Comparison of ENCODE assay signal across 9 cellular contexts in genomic region chr10:69573056-69573806, GRCh38. TPM values are rescaled to one million over a fixed set of nuclear protein-coding genes. Genes with fewer than 3 reads are reported as not detected.
A peak's percentile ranks its signal among the peaks of the same experiment; 100 is the strongest.
DNase-seq lines count a peak whose midpoint lies in the region; ATAC-seq and TF ChIP-seq lines count a peak whose summit lies in the region.
"Had no signal": no experiment of that assay in that cellular context is flagged by ENCODE, and none has a peak within 500 bp of the region (broad histone marks: within the 10 kb centered on the region; RNA-seq: fewer than 3 reads in every experiment).

Gene NEUROG3, minus strand, starts transcription at chr10:69573422. Its CDS starts 379 bp downstream, at chr10:69573043.

- H3K4me3 Mint-ChIP-seq in activated T-cell treated with anti-CD3 and anti-CD28 coated beads, Interleukin-2, amount 50 U/mL, for 4 hours: peak within 1 kb of the TSS; percentile 73

- no peak for DNase-seq in activated T-cell treated with anti-CD3 and anti-CD28 coated beads, Interleukin-2, amount 50 U/mL, for 4 hours
- no peak for DNase-seq in activated T-cell treated with anti-CD3 and anti-CD28 coated beads, Interleukin-2, amount 50 U/mL, for 1 hour
- DNase-seq in NOMO-1 (lab: John Stamatoyannopoulos, UW; ENCODE audit: unreplicated experiment in 2 of 2) (peak; percentile 23 to 45), heart right ventricle (peak in 1 of 2 donors; percentile 36), sigmoid colon (no peak), NCI-H82 (lab: John Stamatoyannopoulos, UW) (no peak)

- H3K4me3 ChIP-seq in heart right ventricle: peak within 1 kb of the TSS; percentile 6 to 43 (median 29)
- H3K4me3 ChIP-seq in subcutaneous abdominal adipose tissue (ENCODE audit: low read depth in 1 of 5, low read length in 5 of 5): peak within 1 kb of the TSS in 4 of 5 donors; percentile 39 to 65 (median 46)
- H3K4me3 ChIP-seq in sigmoid colon: peak within 1 kb of the TSS in 2 of 4 donors; percentile 23 to 30

- no peaks in the 10 kb centered on the region for H3K9me3 Mint-ChIP-seq in activated T-cell treated with anti-CD3 and anti-CD28 coated beads, Interleukin-2, amount 50 U/mL, for 4 hours

- intact Hi-C loops in heart right ventricle (cut with DNase I) (no loop called here), sigmoid colon (cut with DNase I) (no loop called here)

- TF ChIP-seq EP300 in sigmoid colon (IDR thresholded peaks at IDR 0.05): no peak

- WGBS in heart right ventricle, 2 donors: 1% methylated on average over 53 of the region's 53 CpGs
- 1 to 4% methylated on average over 53 of the region's 53 CpGs for WGBS in sigmoid colon, 2 donors

- TF ChIP-seq POLR2A in sigmoid colon (IDR thresholded peaks at IDR 0.05): no peak

- ATAC-seq in activated T-cell treated with anti-CD3 and anti-CD28 coated beads, Interleukin-2, amount 50 U/mL, for 4 hours: peak; percentile 10 to 30
- peak in 4 of 8 donors; percentile 24 to 65 (median 50) for ATAC-seq in heart right ventricle
- ATAC-seq in GM19328 (IDR thresholded peaks at IDR 0.05; ENCODE audit: unreplicated experiment): no peak

- H3K36me3 ChIP-seq in heart right ventricle (no peaks in the 10 kb centered on the region), subcutaneous abdominal adipose tissue (ENCODE audit: control insufficient read depth in 5 of 5, insufficient read depth in 5 of 5, low read length in 5 of 5) (no peaks in the 10 kb centered on the region), sigmoid colon (no peaks in the 10 kb centered on the region)

- TF ChIP-seq CTCF in heart right ventricle (IDR thresholded peaks at IDR 0.05): no peak
- TF ChIP-seq CTCF in sigmoid colon (IDR thresholded peaks at IDR 0.05): no peak

- H3K36me3 Mint-ChIP-seq in activated T-cell treated with anti-CD3 and anti-CD28 coated beads, Interleukin-2, amount 50 U/mL, for 4 hours (ENCODE audit: insufficient read depth): no peaks in the 10 kb centered on the region

- H3K27ac ChIP-seq in heart right ventricle (no peak within 1 kb of the TSS), subcutaneous abdominal adipose tissue (ENCODE audit: low read depth, low read length) (no peak within 1 kb of the TSS), sigmoid colon (no peak within 1 kb of the TSS)
- H3K27ac ChIP-seq: VCaP had no signal

- H3K4me1 Mint-ChIP-seq in activated T-cell treated with anti-CD3 and anti-CD28 coated beads, Interleukin-2, amount 50 U/mL, for 4 hours (ENCODE audit: low read depth): peaks cover 23% of the 10 kb centered on the region

- H3K27me3 ChIP-seq in heart right ventricle (peaks cover 28 to 100% (median 98%) of the 10 kb centered on the region in 7 donors), subcutaneous abdominal adipose tissue (ENCODE audit: control insufficient read depth in 5 of 5, insufficient read depth in 4 of 5, low read length in 5 of 5) (peaks cover 73 to 98% (median 81%) of the 10 kb centered on the region in 5 donors), sigmoid colon (peaks cover 56 to 100% (median 93%) of the 10 kb centered on the region in 3 donors)

- no peak within 1 kb of the TSS for H3K9ac ChIP-seq in subcutaneous abdominal adipose tissue (ENCODE audit: low read length in 5 of 5)

- H3K4me1 ChIP-seq in heart right ventricle (peaks cover 4 to 29% (median 20%) of the 10 kb centered on the region in 9 donors), subcutaneous abdominal adipose tissue (ENCODE audit: control insufficient read depth in 5 of 5, insufficient read depth in 5 of 5, low read length in 5 of 5) (peaks cover 0 to 36% (median 28%) of the 10 kb centered on the region in 5 donors), sigmoid colon (peaks cover 0 to 29% (median 18%) of the 10 kb centered on the region in 4 donors)

- peaks cover 88% of the 10 kb centered on the region for H3K27me3 Mint-ChIP-seq in activated T-cell treated with anti-CD3 and anti-CD28 coated beads, Interleukin-2, amount 50 U/mL, for 4 hours (ENCODE audit: low read depth)

- no peaks in the 10 kb centered on the region for H3K9me3 ChIP-seq in heart right ventricle
- H3K9me3 ChIP-seq in subcutaneous abdominal adipose tissue (ENCODE audit: control insufficient read depth in 5 of 5, low read length in 5 of 5): peaks cover 0 to 2% (median 0%) of the 10 kb centered on the region in 5 donors
- H3K9me3 ChIP-seq in sigmoid colon: no peaks in the 10 kb centered on the region

RNA-seq across cellular contexts. Expression of gene NEUROG3, which starts in this region (rescaled TPM):
- total RNA-seq in activated T-cell treated with anti-CD3 and anti-CD28 coated beads, Interleukin-2, amount 50 U/mL, for 4 hours: not detected
- total RNA-seq in heart right ventricle (under 1 TPM in 1 of 10 donors, not detected in 9; 0.19 TPM), sigmoid colon (not detected)
- polyA plus RNA-seq in heart right ventricle (not detected), sigmoid colon (1 to 10 TPM; 1.2 to 1.4 (median 1.3) TPM)

Comparison
In these comparisons a context has a peak if more than half of its experiments do, and no peak if none do; other contexts are left out.
1. Peak in ATAC-seq in activated T-cell treated with anti-CD3 and anti-CD28 coated beads, Interleukin-2, amount 50 U/mL, for 4 hours; RNA of the gene not detected or under 1 TPM.
2. DNase-seq: peak in NOMO-1 (2 of 2); none in activated T-cell treated with anti-CD3 and anti-CD28 coated beads, Interleukin-2, amount 50 U/mL, for 4 hours (single experiment), activated T-cell treated with anti-CD3 and anti-CD28 coated beads, Interleukin-2, amount 50 U/mL, for 1 hour (single experiment), sigmoid colon (single experiment) and NCI-H82 (single experiment).